19 cellular contexts compared by ENCODE assay signal in genomic region chrX:10938371-10938982, GRCh38.
DNase-seq lines count a peak whose midpoint lies in the region; ATAC-seq and TF ChIP-seq lines count a peak whose summit lies in the region.
"Had no signal": no experiment of that assay in that cellular context is flagged by ENCODE, and none has a peak within 500 bp of the region (broad histone marks: within the 10 kb centered on the region; RNA-seq: fewer than 3 reads in every experiment).

No MANE protein-coding gene starts in this region.

- CTCF ChIA-PET in AG04450 (lab: Charles Lee), result interaction anchor here (0.7 to 1.0 kb wide), 2 partner anchors 163 to 183 kb away, joined by 3 read pairs; no protein-coding TSS in a partner anchor

- TF ChIP-seq CTCF in AG04450 (IDR thresholded peaks at IDR 0.05; ENCODE audit: low read depth, low read length) (no peak), hepatocyte (IDR thresholded peaks at IDR 0.05; ENCODE audit: poor library complexity) (no peak)

- H3K27ac ChIP-seq in AG04450 (ENCODE audit: low read depth, low read length), result no peak overlapping the region
- H3K27ac ChIP-seq in hepatocyte, result peak overlapping the region; percentile 75
- H3K27ac ChIP-seq: RWPE1 had no signal

- H3K9me2 ChIP-seq in hepatocyte (replicated peaks; ENCODE audit: insufficient read depth), result no peaks in the 10 kb centered on the region

- no peaks in the 10 kb centered on the region for H4K20me1 ChIP-seq in hepatocyte (ENCODE audit: insufficient read depth, poor library complexity, severe bottlenecking)

- DNase-seq in AG04450 (ENCODE audit: low read depth, low spot score) (peak; percentile 7), NCI-H2171 (lab: John Stamatoyannopoulos, UW) (peak; percentile 62), hepatocyte (ENCODE audit: low spot score) (no peak), occipital lobe (lab: John Stamatoyannopoulos, UW) (peak; percentile 3), pons (ENCODE audit: low spot score) (no peak)
- DNase-seq: C1 segment of cervical spinal cord; Calu3; CD8-positive, alpha-beta memory T cell; GDM1; Kasumi-1; MG63; NCI-H1417 treated with DMSO at 0.1 percent for 48 hours; NCI-H187; NCI-H748 treated with DMSO at 0.1 percent for 48 hours; SHP77 treated with DMSO at 0.1 percent for 48 hours; T-cell had no signal

- no peaks in the 10 kb centered on the region for H3K9me3 ChIP-seq in AG04450 (ENCODE audit: control insufficient read depth, insufficient read depth, low read length)
- H3K9me3 ChIP-seq in hepatocyte (ENCODE audit: low read depth), result no peaks in the 10 kb centered on the region
- H3K9me3 ChIP-seq: MG63 had no signal

- H3K4me1 ChIP-seq in hepatocyte (ENCODE audit: insufficient read depth), result peaks cover 3% of the 10 kb centered on the region

- H2AFZ ChIP-seq in hepatocyte, result no peak overlapping the region

- ATAC-seq in HG03175 (IDR thresholded peaks at IDR 0.05; ENCODE audit: unreplicated experiment) (no peak), GM18907 (IDR thresholded peaks at IDR 0.05; ENCODE audit: unreplicated experiment) (no peak)
- ATAC-seq: T-cell had no signal

- POLR2A ChIA-PET in AG04450 (lab: Yijun Ruan, JAX), result interaction anchor here (0.7 kb wide), 1 partner anchor 406 kb away, joined by 7 read pairs; no protein-coding TSS in a partner anchor

- H3K4me3 ChIP-seq in AG04450 (ENCODE audit: low read depth, low read length) (no peak overlapping the region), hepatocyte (no peak overlapping the region)
- H3K4me3 ChIP-seq: MG63 had no signal

- 58% methylated on average over 6 of the region's 6 CpGs for WGBS in hepatocyte (ENCODE audit: low lambda C conversion rate, missing lambda C conversion rate)

- H3K4me2 ChIP-seq in hepatocyte, result no peak overlapping the region

- H3K27me3 ChIP-seq in AG04450 (ENCODE audit: control insufficient read depth, insufficient read depth, low read length) (no peaks in the 10 kb centered on the region), hepatocyte (no peaks in the 10 kb centered on the region)
- H3K27me3 ChIP-seq: MG63 had no signal

- H3K36me3 ChIP-seq in hepatocyte (replicated peaks; ENCODE audit: insufficient read depth, low read depth), result no peaks in the 10 kb centered on the region
- H3K36me3 ChIP-seq: MG63 had no signal

- H3K79me2 ChIP-seq in hepatocyte, result no peaks in the 10 kb centered on the region

Comparison
In these comparisons a context has a peak if more than half of its experiments do, and no peak if none do; other contexts are left out.
1. DNase-seq: peak in AG04450 (single experiment), NCI-H2171 (single experiment) and occipital lobe (single experiment); none in hepatocyte (single experiment) and pons (single experiment).